ENCODE assay signal across 14 cellular contexts in the genomic region with DNA sequence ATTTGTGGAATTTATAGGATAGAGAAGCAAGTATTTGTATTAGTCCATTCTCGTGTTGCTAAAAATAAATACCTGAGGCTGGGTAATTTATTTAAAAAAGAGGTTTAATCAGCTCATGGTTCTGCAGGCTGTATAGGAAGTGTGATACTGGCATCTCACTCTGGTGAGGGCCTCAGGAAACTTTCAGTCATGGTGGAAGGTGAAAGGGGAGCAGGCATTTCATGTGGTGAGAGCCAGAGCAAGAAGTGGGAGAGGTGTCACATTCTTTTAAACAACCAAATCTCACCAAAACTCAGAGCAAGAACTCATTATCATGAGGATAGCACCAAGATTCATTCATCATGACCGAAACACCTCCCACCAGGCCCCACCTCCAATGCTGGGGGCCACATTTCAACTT.
"Had no signal": no experiment of that assay in that cellular context is flagged by ENCODE, and none has a peak within 500 bp of the region (broad histone marks: within the 10 kb centered on the region; RNA-seq: fewer than 3 reads in every experiment).

No MANE protein-coding gene starts in this region.

- H3K4me3 ChIP-seq: heart left ventricle, mucosa of descending colon had no signal

- DNase-seq: effector memory CD4-positive, alpha-beta T cell; heart left ventricle; hippocampal formation; kidney glomerular epithelial cell; mucosa of descending colon; naive thymus-derived CD8-positive, alpha-beta T cell; posterior cingulate gyrus; stimulated activated CD4-positive, alpha-beta T cell treated with anti-CD3 and anti-CD28 coated beads, Interleukin-2, amount 100 ng/mL, for 24 hours; stimulated activated CD4-positive, alpha-beta T cell treated with anti-CD3 and anti-CD28 coated beads, Interleukin-4, amount 100 ng/mL, for 4 hours; stimulated activated naive B cell treated with anti-CD40 and anti-IgM and Interleukin-4, amounts not matched to agents 10 μg/mL and 1 μg/mL and 100 μg/mL, for 72 hours had no signal

- H3K27ac Mint-ChIP-seq: stimulated activated naive B cell treated with anti-CD40 and anti-IgM and Interleukin-4, amounts not matched to agents 10 μg/mL and 1 μg/mL and 100 μg/mL, for 72 hours; type B pancreatic cell had no signal

- H3K27me3 ChIP-seq: heart left ventricle had no signal

- H3K27ac ChIP-seq: heart left ventricle had no signal

- H3K9me3 Mint-ChIP-seq: stimulated activated naive B cell treated with anti-CD40 and anti-IgM and Interleukin-4, amounts not matched to agents 10 μg/mL and 1 μg/mL and 100 μg/mL, for 72 hours; type B pancreatic cell had no signal

- ATAC-seq: esophagus mucosa; heart left ventricle; mucosa of descending colon; naive thymus-derived CD8-positive, alpha-beta T cell; sciatic nerve; stimulated activated naive B cell treated with anti-CD40 and anti-IgM and Interleukin-4, amounts not matched to agents 10 μg/mL and 1 μg/mL and 100 μg/mL, for 72 hours had no signal

- H3K9me3 ChIP-seq: mucosa of descending colon had no signal

- H3K4me3 Mint-ChIP-seq: naive thymus-derived CD8-positive, alpha-beta T cell; neural crest cell; stimulated activated naive B cell treated with anti-CD40 and anti-IgM and Interleukin-4, amounts not matched to agents 10 μg/mL and 1 μg/mL and 100 μg/mL, for 72 hours; type B pancreatic cell had no signal

- H3K27me3 Mint-ChIP-seq: naive thymus-derived CD8-positive, alpha-beta T cell; stimulated activated naive B cell treated with anti-CD40 and anti-IgM and Interleukin-4, amounts not matched to agents 10 μg/mL and 1 μg/mL and 100 μg/mL, for 72 hours; type B pancreatic cell had no signal
